ENCODE assay signal across 14 cellular contexts in genomic region chr7:146736446-146737190, GRCh38.
DNase-seq lines count a peak whose midpoint lies in the region; ATAC-seq and TF ChIP-seq lines count a peak whose summit lies in the region.
"Had no signal": no experiment of that assay in that cellular context is flagged by ENCODE, and none has a peak within 500 bp of the region (broad histone marks: within the 10 kb centered on the region; RNA-seq: fewer than 3 reads in every experiment).

No MANE protein-coding gene starts in this region.

- no peak overlapping the region for H3K4me3 Mint-ChIP-seq in stimulated activated memory B cell treated with anti-CD40 and anti-IgM and Interleukin-4, amounts not matched to agents 10 μg/mL and 1 μg/mL and 100 μg/mL, for 72 hours
- H3K4me3 Mint-ChIP-seq in activated T-cell treated with anti-CD3 and anti-CD28 coated beads, Interleukin-2, amount 50 U/mL, for 24 hours: no peak overlapping the region
- H3K4me3 Mint-ChIP-seq: B cell, T-helper 17 cell had no signal

- peaks cover 3% of the 10 kb centered on the region for H3K9me3 Mint-ChIP-seq in stimulated activated memory B cell treated with anti-CD40 and anti-IgM and Interleukin-4, amounts not matched to agents 10 μg/mL and 1 μg/mL and 100 μg/mL, for 72 hours
- peaks cover 20% of the 10 kb centered on the region for H3K9me3 Mint-ChIP-seq in activated T-cell treated with anti-CD3 and anti-CD28 coated beads, Interleukin-2, amount 50 U/mL, for 24 hours

- 81% methylated on average over 5 of the region's 5 CpGs for WGBS in hepatocyte (ENCODE audit: low lambda C conversion rate, missing lambda C conversion rate)
- 77% methylated on average over 5 of the region's 5 CpGs for WGBS in suprapubic skin

- H3K4me3 ChIP-seq in hepatocyte: no peak overlapping the region
- H3K4me3 ChIP-seq in suprapubic skin: no peak overlapping the region
- H3K4me3 ChIP-seq: ascending aorta, tibial artery had no signal

- no peak overlapping the region for H3K27ac ChIP-seq in hepatocyte
- no peak overlapping the region for H3K27ac ChIP-seq in suprapubic skin
- H3K27ac ChIP-seq: ascending aorta, tibial artery had no signal

- H3K27ac Mint-ChIP-seq in stimulated activated memory B cell treated with anti-CD40 and anti-IgM and Interleukin-4, amounts not matched to agents 10 μg/mL and 1 μg/mL and 100 μg/mL, for 72 hours: no peak overlapping the region
- H3K27ac Mint-ChIP-seq in activated T-cell treated with anti-CD3 and anti-CD28 coated beads, Interleukin-2, amount 50 U/mL, for 24 hours: no peak overlapping the region
- H3K27ac Mint-ChIP-seq: B cell, T-helper 17 cell had no signal

- H3K36me3 Mint-ChIP-seq in stimulated activated memory B cell treated with anti-CD40 and anti-IgM and Interleukin-4, amounts not matched to agents 10 μg/mL and 1 μg/mL and 100 μg/mL, for 72 hours: no peaks in the 10 kb centered on the region
- H3K36me3 Mint-ChIP-seq in activated T-cell treated with anti-CD3 and anti-CD28 coated beads, Interleukin-2, amount 50 U/mL, for 24 hours (ENCODE audit: low read depth): no peaks in the 10 kb centered on the region

- no peaks in the 10 kb centered on the region for H3K9me3 ChIP-seq in hepatocyte (ENCODE audit: low read depth)
- peaks cover 6% of the 10 kb centered on the region for H3K9me3 ChIP-seq in suprapubic skin
- H3K9me3 ChIP-seq: ascending aorta had no signal

- H3K9me2 ChIP-seq in hepatocyte (replicated peaks; ENCODE audit: insufficient read depth): no peaks in the 10 kb centered on the region

- H3K4me1 ChIP-seq in hepatocyte (ENCODE audit: insufficient read depth) (no peaks in the 10 kb centered on the region), suprapubic skin (no peaks in the 10 kb centered on the region)
- H3K4me1 ChIP-seq: ascending aorta, tibial artery had no signal

- no peaks in the 10 kb centered on the region for H3K4me1 Mint-ChIP-seq in stimulated activated memory B cell treated with anti-CD40 and anti-IgM and Interleukin-4, amounts not matched to agents 10 μg/mL and 1 μg/mL and 100 μg/mL, for 72 hours
- H3K4me1 Mint-ChIP-seq in activated T-cell treated with anti-CD3 and anti-CD28 coated beads, Interleukin-2, amount 50 U/mL, for 24 hours (ENCODE audit: low read depth): no peaks in the 10 kb centered on the region
- H3K4me1 Mint-ChIP-seq: B cell, T-helper 17 cell had no signal

- TF ChIP-seq CTCF in hepatocyte (IDR thresholded peaks at IDR 0.05; ENCODE audit: poor library complexity) (peak; percentile 47), suprapubic skin (IDR thresholded peaks at IDR 0.05) (no peak)

- H3K27me3 ChIP-seq in hepatocyte (no peaks in the 10 kb centered on the region), suprapubic skin (no peaks in the 10 kb centered on the region)
- H3K27me3 ChIP-seq: ascending aorta, tibial artery had no signal

- H3K79me2 ChIP-seq in hepatocyte: no peaks in the 10 kb centered on the region

- DNase-seq in ACHN (peak; percentile 28), Kasumi-1 (lab: John Stamatoyannopoulos, UW) (peak; percentile 13 to 28), SHP77 (lab: John Stamatoyannopoulos, UW) (peak; percentile 5 to 37), hepatocyte (ENCODE audit: low spot score) (peak; percentile 6), suprapubic skin (ENCODE audit: low spot score in 2 of 2) (no peak), cortex of kidney (lab: John Stamatoyannopoulos, UW) (no peak)
- no peak for DNase-seq in activated T-cell treated with anti-CD3 and anti-CD28 coated beads, Interleukin-2, amount 50 U/mL, for 24 hours
- DNase-seq: activated CD4-positive, alpha-beta T cell treated with anti-CD3 and anti-CD28 coated beads for 48 hours; left colon; T-helper 17 cell; tibial artery had no signal

- in situ Hi-C loops in ACHN (cut with HindIII; ENCODE audit: low pct_ligation_motif_present, low pct_unique_long_range_greater_than_20kb, low sequenced_read_pairs): no loop called here

- no peak for TF ChIP-seq POLR2A in suprapubic skin (IDR thresholded peaks at IDR 0.05)

- H2AFZ ChIP-seq in hepatocyte: no peak overlapping the region

- no peak for ATAC-seq in stimulated activated memory B cell treated with anti-CD40 and anti-IgM and Interleukin-4, amounts not matched to agents 10 μg/mL and 1 μg/mL and 100 μg/mL, for 72 hours
- ATAC-seq: left colon, T-helper 17 cell had no signal

- no peaks in the 10 kb centered on the region for H3K27me3 Mint-ChIP-seq in stimulated activated memory B cell treated with anti-CD40 and anti-IgM and Interleukin-4, amounts not matched to agents 10 μg/mL and 1 μg/mL and 100 μg/mL, for 72 hours
- no peaks in the 10 kb centered on the region for H3K27me3 Mint-ChIP-seq in activated T-cell treated with anti-CD3 and anti-CD28 coated beads, Interleukin-2, amount 50 U/mL, for 24 hours
- H3K27me3 Mint-ChIP-seq: B cell, T-helper 17 cell had no signal

- TF ChIP-seq EP300 in suprapubic skin (IDR thresholded peaks at IDR 0.05): no peak

- no peak overlapping the region for H3K4me2 ChIP-seq in hepatocyte

- H3K36me3 ChIP-seq in hepatocyte (replicated peaks; ENCODE audit: insufficient read depth, low read depth) (no peaks in the 10 kb centered on the region), suprapubic skin (no peaks in the 10 kb centered on the region)
- H3K36me3 ChIP-seq: ascending aorta, tibial artery had no signal

- no peaks in the 10 kb centered on the region for H4K20me1 ChIP-seq in hepatocyte (ENCODE audit: insufficient read depth, poor library complexity, severe bottlenecking)

Comparison
In these comparisons a context has a peak if more than half of its experiments do, and no peak if none do; other contexts are left out.
1. DNase-seq: peak in ACHN (single experiment), Kasumi-1 (2 of 2), SHP77 (2 of 2) and hepatocyte (single experiment); none in activated T-cell treated with anti-CD3 and anti-CD28 coated beads, Interleukin-2, amount 50 U/mL, for 24 hours (single experiment), suprapubic skin (0 of 2) and cortex of kidney (single experiment).